Comparison of ENCODE assay signal across 30 cellular contexts in the genomic region with DNA sequence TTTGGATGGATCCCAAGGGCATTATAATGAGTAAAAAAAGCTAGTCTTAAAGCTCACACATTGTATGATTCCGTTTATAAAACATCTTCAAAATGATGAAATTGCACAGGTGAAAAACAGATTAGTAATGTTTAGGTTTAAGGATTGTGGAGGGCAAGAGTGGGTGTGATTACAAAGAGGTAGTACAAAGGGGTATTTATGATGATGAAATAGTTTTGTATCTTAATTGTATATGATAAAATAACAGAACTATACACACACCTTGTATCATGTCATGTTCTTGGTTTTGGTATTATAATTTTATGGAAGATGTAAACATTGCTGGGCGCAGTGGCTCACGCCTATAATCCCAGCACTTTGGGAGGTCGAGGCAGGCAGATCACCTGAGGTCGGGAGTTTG. TPM values are rescaled to one million over a fixed set of nuclear protein-coding genes. Genes with fewer than 3 reads are reported as not detected.
"Had no signal": no experiment of that assay in that cellular context is flagged by ENCODE, and none has a peak within 500 bp of the region (broad histone marks: within the 10 kb centered on the region; RNA-seq: fewer than 3 reads in every experiment).

No MANE protein-coding gene starts in this region.

- H3K4me1 ChIP-seq: psoas muscle, spleen, suprapubic skin, testis, tibial artery, transverse colon, upper lobe of right lung, uterus had no signal

- H3K36me3 ChIP-seq: neutrophil, ovary, spleen, suprapubic skin, tibial artery, transverse colon, upper lobe of right lung, uterus had no signal

- H3K9me3 ChIP-seq: neutrophil, ovary, psoas muscle, spleen, suprapubic skin, testis, tibial artery, transverse colon, upper lobe of right lung, uterus had no signal

- H2AFZ ChIP-seq: parathyroid adenoma had no signal

- H3K9ac ChIP-seq: parathyroid adenoma had no signal

- H3K27me3 ChIP-seq: neutrophil, ovary, spleen, suprapubic skin, testis, transverse colon, upper lobe of right lung, uterus had no signal

- ATAC-seq: naive thymus-derived CD8-positive, alpha-beta T cell; natural killer cell treated with Interleukin-12 subunit alpha and Interleukin-12 subunit beta and Interleukin-15 and Interleukin-18, amount 100 ng/mL, for 72 hours; psoas muscle; right cardiac atrium; sciatic nerve; stimulated activated memory B cell treated with anti-CD40 and anti-IgM and Interleukin-4, amounts not matched to agents 10 μg/mL and 1 μg/mL and 100 μg/mL, for 72 hours; stimulated activated naive CD8-positive, alpha-beta T cell treated with anti-CD3 and anti-CD28 coated beads, Interleukin-15, amount 100 ng/mL, for 72 hours; stimulated activated naive CD8-positive, alpha-beta T cell treated with anti-CD3 and anti-CD28 coated beads, Interleukin-15, Interleukin-2, amounts not matched to agents 100 U/mL and 50 U/mL, for 24 hours; upper lobe of right lung had no signal

- DNase-seq: nephron progenitor cell; nucleus accumbens; ovary; psoas muscle; right cardiac atrium; spleen; stimulated activated CD4-positive, alpha-beta T cell treated with anti-CD3 and anti-CD28 coated beads, Interleukin-12 subunit alpha, Interleukin-12 subunit beta, amount 100 ng/mL, for 4 hours; stimulated activated CD4-positive, alpha-beta T cell treated with anti-CD3 and anti-CD28 coated beads, Interleukin-1b, Interleukin-23, amount 100 ng/mL, for 48 hours; stimulated activated CD4-positive, alpha-beta T cell treated with anti-CD3 and anti-CD28 coated beads, Interleukin-4, amount 100 ng/mL, for 1 hour; stimulated activated CD4-positive, alpha-beta T cell treated with anti-CD3 and anti-CD28 coated beads, Interleukin-4, amount 100 ng/mL, for 4 hours; stimulated activated CD8-positive, alpha-beta memory T cell treated with anti-CD3 and anti-CD28 coated beads, Interleukin-4, amount 100 ng/mL, for 48 hours; stimulated activated naive CD4-positive, alpha-beta T cell; stimulated activated naive CD8-positive, alpha-beta T cell treated with anti-CD3 and anti-CD28 coated beads, Interleukin-15, amount 100 ng/mL, for 72 hours; stimulated activated naive CD8-positive, alpha-beta T cell treated with anti-CD3 and anti-CD28 coated beads, Interleukin-15, Interleukin-2, amounts not matched to agents 100 U/mL and 50 U/mL, for 24 hours; substantia nigra; testis; tibial artery; transverse colon; upper lobe of right lung; uterus had no signal

- H3K4me3 ChIP-seq: ovary, psoas muscle, skin epidermis, smooth muscle cell, spleen, suprapubic skin, testis, tibial artery, transverse colon, upper lobe of right lung, uterus had no signal

- H3K4me2 ChIP-seq: smooth muscle cell had no signal

- H3K79me2 ChIP-seq: parathyroid adenoma had no signal

- H3K27ac ChIP-seq: neutrophil, ovary, parathyroid adenoma, psoas muscle, skin epidermis, spleen, suprapubic skin, testis, tibial artery, transverse colon, upper lobe of right lung, uterus had no signal

RNA-seq across cellular contexts. Expression of gene SSC4D, which starts 2.8 kb away (rescaled TPM):
- total RNA-seq: naive thymus-derived CD8-positive, alpha-beta T cell had no signal

RNA-seq across cellular contexts. Expression of gene ZP3, which starts 12.5 kb away (rescaled TPM):
- total RNA-seq: progenitor cell of endocrine pancreas had no signal
